Comparison of ENCODE assay signal across 8 cellular contexts in genomic region chr11:89333704-89334103, GRCh38.
A peak's percentile ranks its signal among the peaks of the same experiment; 100 is the strongest.
DNase-seq lines count a peak whose midpoint lies in the region; FAIRE-seq and TF ChIP-seq lines count a peak whose summit lies in the region.
"Not testable (repeated sequence)": the region's sequence is repeated elsewhere in the genome, so short reads cannot be mapped to it uniquely, and the experiment has no call there.

No MANE protein-coding gene starts in this region.

- CTCF ChIA-PET in endothelial cell of umbilical vein (lab: Charles Lee): interaction anchor here (0.9 to 2.8 kb wide), 5 partner anchors 47 to 281 kb away, joined by 3 to 15 read pairs (median 6); no protein-coding TSS in a partner anchor

- H3K4me1 ChIP-seq in adipocyte (ENCODE audit: control insufficient read depth, insufficient read depth, low read length); hepatocyte (ENCODE audit: insufficient read depth): not testable (repeated sequence)
- H3K4me1 ChIP-seq in endothelial cell of umbilical vein (ENCODE audit: control insufficient read depth, extremely low read depth, insufficient read depth, low read length) (peaks cover 26% of the 10 kb centered on the region), tibial artery (peaks cover 0 to 13% (median 0%) of the 10 kb centered on the region in 4 donors)

- not testable (repeated sequence) for H3K36me3 Mint-ChIP-seq in nephron (ENCODE audit: low read depth)

- not testable (repeated sequence) for H3K9me2 ChIP-seq in hepatocyte (replicated peaks; ENCODE audit: insufficient read depth)

- peak overlapping the region; percentile 54 to 61 (median 54) for H3K27ac Mint-ChIP-seq in nephron

- H3K4me3 Mint-ChIP-seq in nephron: not testable (repeated sequence)

- H3K27ac ChIP-seq in endothelial cell of umbilical vein (ENCODE audit: insufficient read depth, low read depth, low read length): peak overlapping the region; percentile 60
- not testable (repeated sequence) for H3K27ac ChIP-seq in hepatocyte
- peak overlapping the region in 1 of 2 donors; percentile 25 for H3K27ac ChIP-seq in tibial artery

- peak overlapping the region; percentile 6 for H3K4me2 ChIP-seq in endothelial cell of umbilical vein (ENCODE audit: insufficient read depth, low read length)
- H3K4me2 ChIP-seq in hepatocyte: not testable (repeated sequence)

- TF ChIP-seq POLR2A in endothelial cell of umbilical vein (IDR thresholded peaks at IDR 0.05; ENCODE audit: low read depth, low read length): not testable (repeated sequence)

- H3K9me3 ChIP-seq in adipocyte (ENCODE audit: control insufficient read depth, low read length); endothelial cell of umbilical vein (replicated peaks; ENCODE audit: control insufficient read depth, insufficient read depth, low read length); hepatocyte (ENCODE audit: low read depth); tibial artery: not testable (repeated sequence)

- H3K9me1 ChIP-seq in endothelial cell of umbilical vein (replicated peaks; ENCODE audit: control insufficient read depth, extremely low read depth, insufficient read depth, low read length): not testable (repeated sequence)

- H3K4me3 ChIP-seq in adipocyte (ENCODE audit: low read length); endothelial cell of umbilical vein (replicated peaks in 1 of 3; ENCODE audit: insufficient read depth in 1 of 3, low read depth in 1 of 3, low read length in 3 of 3); hepatocyte; tibial artery: not testable (repeated sequence)

- H3K4me1 Mint-ChIP-seq in nephron: peaks cover 11% of the 10 kb centered on the region

- not testable (repeated sequence) for H2AFZ ChIP-seq in endothelial cell of umbilical vein (ENCODE audit: low read depth, low read length); hepatocyte

- not testable (repeated sequence) for H3K27me3 ChIP-seq in adipocyte (replicated peaks; ENCODE audit: control insufficient read depth, insufficient read depth, low read length); endothelial cell of umbilical vein (ENCODE audit: control insufficient read depth in 2 of 2, insufficient read depth in 2 of 2, low read length in 2 of 2); hepatocyte; tibial artery

- not testable (repeated sequence) for H3K9me3 Mint-ChIP-seq in nephron

- DNase-seq in COLO829 (ENCODE audit: low spot score) (peak; percentile 6), HCEC 1CT (peak; percentile 54), NCI-H460 (ENCODE audit: extremely low read depth, low read depth) (peak; percentile 0), adipocyte (ENCODE audit: low read depth) (peak; percentile 70), endothelial cell of umbilical vein (ENCODE audit: low read depth, low spot score) (peak; percentile 86), hepatocyte (ENCODE audit: low spot score) (peak; percentile 12)
- DNase-seq in tibial artery: not testable (repeated sequence)

- dilution Hi-C loops in endothelial cell of umbilical vein (cut with MboI; ENCODE audit: extremely low pct_ligation_motif_present, low sequenced_read_pairs): not testable (repeated sequence)

- BruUV-seq in endothelial cell of umbilical vein (replicated peaks; lab: Mats Ljungman, UMichigan): not testable (repeated sequence)

- 58% methylated on average over 1 of the region's 1 CpG for WGBS in hepatocyte (ENCODE audit: low lambda C conversion rate, missing lambda C conversion rate)

- FAIRE-seq in endothelial cell of umbilical vein (lab: Jason Lieb, UNC): peak; percentile 66

- not testable (repeated sequence) for H3K79me2 ChIP-seq in endothelial cell of umbilical vein (ENCODE audit: control insufficient read depth, insufficient read depth, low read length); hepatocyte

- intact Hi-C loops in endothelial cell of umbilical vein (cut with micrococcal nuclease): loop anchor here (1.0 to 5.0 kb wide), 4 partner anchors 48 to 281 kb away; no protein-coding TSS in a partner anchor
- intact Hi-C loops in tibial artery (cut with DNase I; ENCODE audit: low total_unique reads): not testable (repeated sequence)

- H4K20me1 ChIP-seq in endothelial cell of umbilical vein (replicated peaks; ENCODE audit: control insufficient read depth, extremely low read depth, insufficient read depth, low read length); hepatocyte (ENCODE audit: insufficient read depth, poor library complexity, severe bottlenecking): not testable (repeated sequence)

- peak; percentile 10 to 25 for TF ChIP-seq CTCF in endothelial cell of umbilical vein (IDR thresholded peaks at IDR 0.05; ENCODE audit: extremely low read depth in 1 of 2, insufficient read depth in 1 of 2, low read depth in 1 of 2, low read length in 2 of 2)
- peak; percentile 56 for TF ChIP-seq CTCF in hepatocyte (IDR thresholded peaks at IDR 0.05; ENCODE audit: poor library complexity)
- TF ChIP-seq CTCF in nephron (IDR thresholded peaks at IDR 0.05; ENCODE audit: unreplicated experiment in 3 of 3): peak; percentile 31 to 49 (median 32)
- TF ChIP-seq CTCF in tibial artery (IDR thresholded peaks at IDR 0.05): peak; percentile 34 to 62

- POLR2A ChIA-PET in endothelial cell of umbilical vein (lab: Charles Lee): not testable (repeated sequence)

- H3K9ac ChIP-seq in adipocyte (ENCODE audit: low read length): not testable (repeated sequence)
- H3K9ac ChIP-seq in endothelial cell of umbilical vein (replicated peaks; ENCODE audit: extremely low read depth, insufficient read depth, low read length): peak overlapping the region; percentile 47

- not testable (repeated sequence) for H3K36me3 ChIP-seq in adipocyte (ENCODE audit: control insufficient read depth, insufficient read depth, low read length, severe bottlenecking); endothelial cell of umbilical vein (ENCODE audit: control insufficient read depth in 2 of 2, extremely low read depth in 1 of 2, insufficient read depth in 2 of 2, low read length in 2 of 2); hepatocyte (replicated peaks; ENCODE audit: insufficient read depth, low read depth); tibial artery

- H3K27me3 Mint-ChIP-seq in nephron (ENCODE audit: low read depth): not testable (repeated sequence)
